In genomic region chr3:277873-278272, GRCh38 we compare ENCODE assay signal across 14 cellular contexts.
DNase-seq lines count a peak whose midpoint lies in the region; ATAC-seq, FAIRE-seq and TF ChIP-seq lines count a peak whose summit lies in the region.
"Had no signal": no experiment of that assay in that cellular context is flagged by ENCODE, and none has a peak within 500 bp of the region (broad histone marks: within the 10 kb centered on the region; RNA-seq: fewer than 3 reads in every experiment).

No MANE protein-coding gene starts in this region.

- TF ChIP-seq CTCF in OCI-LY3 (IDR thresholded peaks at IDR 0.05; ENCODE audit: low read depth, low read length) (no peak), neural cell (IDR thresholded peaks at IDR 0.05; ENCODE audit: poor library complexity, severe bottlenecking) (no peak)

- H3F3A ChIP-seq in neural cell (ENCODE audit: insufficient read depth, low read length, poor library complexity, severe bottlenecking), result no peaks in the 10 kb centered on the region

- peak overlapping the region; percentile 91 for H3K4me2 ChIP-seq in OCI-LY3 (ENCODE audit: low read length)
- no peak overlapping the region for H3K4me2 ChIP-seq in neural cell (ENCODE audit: low read length)

- H3K9ac ChIP-seq in OCI-LY3 (ENCODE audit: low read length), result peak overlapping the region; percentile 56
- H3K9ac ChIP-seq in neural cell (ENCODE audit: low read length), result no peak overlapping the region
- H3K9ac ChIP-seq: parathyroid adenoma had no signal

- DNase-seq in RCC 7860 (ENCODE audit: low spot score), result no peak
- no peak for DNase-seq in activated naive CD4-positive, alpha-beta T cell treated with anti-CD3 and anti-CD28 coated beads, Interleukin-2, amount 50 U/mL, for 16 hours
- DNase-seq: activated CD8-positive, alpha-beta T cell treated with anti-CD3 and anti-CD28 coated beads for 36 hours; activated effector memory CD4-positive, alpha-beta T cell treated with anti-CD3 and anti-CD28 coated beads, Interleukin-2, amount 50 U/mL, for 16 hours; colonic mucosa had no signal

- H3K36me3 ChIP-seq in OCI-LY3 (replicated peaks; ENCODE audit: low read depth, low read length), result peaks cover 2% of the 10 kb centered on the region
- no peaks in the 10 kb centered on the region for H3K36me3 ChIP-seq in neural cell (ENCODE audit: insufficient read depth, low read length)
- H3K36me3 ChIP-seq: ascending aorta, colonic mucosa had no signal

- no peak for TF ChIP-seq RAD21 in neural cell (conservative IDR thresholded peaks at IDR 0.05)

- no peak for FAIRE-seq in RCC 7860 (lab: Jason Lieb, UNC)
- FAIRE-seq: H54 had no signal

- ATAC-seq in GM18502 (IDR thresholded peaks at IDR 0.05; ENCODE audit: poor library complexity, unreplicated experiment) (peak; percentile 30), HG02763 (IDR thresholded peaks at IDR 0.05; ENCODE audit: unreplicated experiment) (peak; percentile 12), HG03135 (IDR thresholded peaks at IDR 0.05; ENCODE audit: unreplicated experiment) (no peak), HG03175 (IDR thresholded peaks at IDR 0.05; ENCODE audit: unreplicated experiment) (no peak)
- ATAC-seq: activated CD8-positive, alpha-beta T cell treated with anti-CD3 and anti-CD28 coated beads for 36 hours had no signal

- peak overlapping the region; percentile 95 for H3K27ac ChIP-seq in OCI-LY3 (ENCODE audit: low read length)
- H3K27ac ChIP-seq in neural cell (ENCODE audit: low read length), result peak overlapping the region; percentile 16
- H3K27ac ChIP-seq: ascending aorta, colonic mucosa, parathyroid adenoma had no signal

- TF ChIP-seq EP300 in neural cell (conservative IDR thresholded peaks at IDR 0.05; ENCODE audit: poor library complexity, severe bottlenecking), result no peak

- H4K20me1 ChIP-seq in OCI-LY3 (ENCODE audit: insufficient read depth, low read length) (no peaks in the 10 kb centered on the region), neural cell (ENCODE audit: insufficient read depth) (no peaks in the 10 kb centered on the region)

- H2AFZ ChIP-seq in OCI-LY3 (ENCODE audit: low read depth, low read length) (no peak overlapping the region), neural cell (ENCODE audit: low read depth, low read length) (no peak overlapping the region)
- H2AFZ ChIP-seq: parathyroid adenoma had no signal

- peaks cover 62% of the 10 kb centered on the region for H3K4me1 ChIP-seq in OCI-LY3 (ENCODE audit: low read length)
- H3K4me1 ChIP-seq: ascending aorta, colonic mucosa, parathyroid adenoma had no signal

- no peaks in the 10 kb centered on the region for H3K27me3 ChIP-seq in OCI-LY3 (ENCODE audit: low read depth, low read length)
- H3K27me3 ChIP-seq in neural cell (ENCODE audit: insufficient read depth, low read depth, low read length), result no peaks in the 10 kb centered on the region
- H3K27me3 ChIP-seq: ascending aorta, colonic mucosa had no signal

- no peaks in the 10 kb centered on the region for H3K79me2 ChIP-seq in OCI-LY3 (ENCODE audit: low read length)
- no peaks in the 10 kb centered on the region for H3K79me2 ChIP-seq in neural cell (replicated peaks; ENCODE audit: insufficient read depth, low read length)
- H3K79me2 ChIP-seq: parathyroid adenoma had no signal

- H3K9me2 ChIP-seq in neural cell (ENCODE audit: insufficient read depth, low read length), result no peaks in the 10 kb centered on the region

- peaks cover 4% of the 10 kb centered on the region; the same call in 1 of the 2 replicates for H3K9me3 ChIP-seq in OCI-LY3 (ENCODE audit: insufficient read depth, low read length)
- no peaks in the 10 kb centered on the region for H3K9me3 ChIP-seq in neural cell (ENCODE audit: low read length)
- H3K9me3 ChIP-seq: ascending aorta, colonic mucosa had no signal

- H3K4me3 ChIP-seq in OCI-LY3 (ENCODE audit: low read length) (peak overlapping the region; percentile 65), neural cell (ENCODE audit: low read length) (no peak overlapping the region)
- H3K4me3 ChIP-seq: ascending aorta, colonic mucosa had no signal

TF ChIP-seq in neural cell, 6 proteins besides CTCF, POLR2A, EP300 and RAD21:
- TF ChIP-seq TAF1 (IDR thresholded peaks at IDR 0.05; ENCODE audit: low read depth) (no peak), EZH2 (IDR thresholded peaks at IDR 0.05; ENCODE audit: borderline replicate concordance, insufficient read depth, low read length, poor library complexity, severe bottlenecking) (no peak), POLR2AphosphoS5 (IDR thresholded peaks at IDR 0.05) (no peak), REST (IDR thresholded peaks at IDR 0.05; ENCODE audit: borderline replicate concordance) (no peak), MXI1 (conservative IDR thresholded peaks at IDR 0.05; ENCODE audit: poor library complexity, severe bottlenecking) (no peak), SMC3 (conservative IDR thresholded peaks at IDR 0.05; ENCODE audit: poor library complexity) (no peak)

Comparison
In these comparisons a context has a peak if more than half of its experiments do, and no peak if none do; other contexts are left out.
1. ATAC-seq: peak in GM18502 (single experiment) and HG02763 (single experiment); none in HG03135 (single experiment) and HG03175 (single experiment).